Comparison of ENCODE assay signal across 8 cellular contexts in the genomic region with DNA sequence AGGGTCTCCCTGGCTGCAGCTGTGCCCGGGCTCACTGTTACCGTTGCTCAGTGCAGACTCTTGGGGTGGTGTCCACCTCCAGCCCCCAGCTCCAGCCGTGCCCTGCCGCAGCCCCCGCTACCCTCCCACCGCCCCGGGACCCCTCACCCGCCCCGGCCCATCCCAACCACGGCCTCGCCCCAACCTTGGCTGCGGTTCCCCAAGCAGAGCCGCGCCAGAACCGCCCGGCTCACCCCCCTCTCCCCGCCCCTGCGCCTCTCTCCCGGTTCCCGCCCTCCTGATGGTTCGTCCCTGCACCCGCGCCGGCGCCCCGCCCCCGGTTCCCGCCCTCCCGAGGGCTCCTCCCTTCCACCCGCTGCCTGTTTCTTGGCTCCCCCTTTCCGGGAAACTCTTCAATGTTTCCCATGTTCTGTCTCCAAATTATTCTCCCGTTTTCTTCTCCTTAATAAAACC. TPM values are rescaled to one million over a fixed set of nuclear protein-coding genes. Genes with fewer than 3 reads are reported as not detected.
DNase-seq lines count a peak whose midpoint lies in the region; ATAC-seq lines count a peak whose summit lies in the region.

No MANE protein-coding gene starts in this region.

- no peak overlapping the region for H3K27ac ChIP-seq in mesodermal cell (ENCODE audit: low read depth, low read length, severe bottlenecking)

- H3K4me1 ChIP-seq in mesodermal cell (ENCODE audit: control insufficient read depth, insufficient read depth, low read length, poor library complexity, severe bottlenecking) = peaks cover 21% of the 10 kb centered on the region

- WGBS in mesodermal cell (ENCODE audit: insufficient coverage in 2 of 2), 2 experiments = 4 to 5% methylated on average over 16 to 21 of the region's 32 CpGs

- DNase-seq in CD1c-positive myeloid dendritic cell (ENCODE audit: extremely low spot score) = peak; percentile 72
- peak; percentile 98 for DNase-seq in H7
- DNase-seq in NCI-H2227 (lab: John Stamatoyannopoulos, UW; ENCODE audit: unreplicated experiment) = peak; percentile 61
- DNase-seq in activated CD8-positive, alpha-beta T cell treated with anti-CD3 and anti-CD28 coated beads, Interleukin-2, amount 10 ng/mL, durations not matched to agents 7 days and 5 days = peak; percentile 54
- DNase-seq in epidermal melanocyte (ENCODE audit: insufficient read length, low spot score) = peak; percentile 82
- DNase-seq in stimulated activated CD8-positive, alpha-beta memory T cell treated with anti-CD3 and anti-CD28 coated beads, Interleukin-15, amount 100 ng/mL, for 24 hours (ENCODE audit: low read depth) = peak; percentile 31

- H3K9me3 Mint-ChIP-seq in activated CD8-positive, alpha-beta T cell treated with anti-CD3 and anti-CD28 coated beads, Interleukin-2, amount 10 ng/mL, durations not matched to agents 7 days and 5 days (ENCODE audit: insufficient read depth) = no peaks in the 10 kb centered on the region

- peak overlapping the region; percentile 64 for H3K4me3 Mint-ChIP-seq in activated CD8-positive, alpha-beta T cell treated with anti-CD3 and anti-CD28 coated beads, Interleukin-2, amount 10 ng/mL, durations not matched to agents 7 days and 5 days

- POLR2A ChIA-PET in activated CD8-positive, alpha-beta T cell treated with anti-CD3 and anti-CD28 coated beads, Interleukin-2, amount 10 ng/mL, durations not matched to agents 7 days and 5 days (lab: Charles Lee) = no interaction called here

- H3K27ac Mint-ChIP-seq in activated CD8-positive, alpha-beta T cell treated with anti-CD3 and anti-CD28 coated beads, Interleukin-2, amount 10 ng/mL, durations not matched to agents 7 days and 5 days = peak overlapping the region; percentile 22

- H3K36me3 ChIP-seq in H7 (replicated peaks; ENCODE audit: control insufficient read depth, insufficient read depth, low read length) (no peaks in the 10 kb centered on the region), mesodermal cell (ENCODE audit: control insufficient read depth, insufficient read depth, low read length) (peaks cover 9% of the 10 kb centered on the region)

- peaks cover 3% of the 10 kb centered on the region for H3K9me3 ChIP-seq in mesodermal cell (ENCODE audit: control insufficient read depth, low read length)

- peak; percentile 88 for ATAC-seq in activated CD8-positive, alpha-beta T cell treated with anti-CD3 and anti-CD28 coated beads, Interleukin-2, amount 10 ng/mL, durations not matched to agents 7 days and 5 days
- ATAC-seq in HG03439 (IDR thresholded peaks at IDR 0.05; ENCODE audit: unreplicated experiment) = no peak

- no peaks in the 10 kb centered on the region for H3K36me3 Mint-ChIP-seq in activated CD8-positive, alpha-beta T cell treated with anti-CD3 and anti-CD28 coated beads, Interleukin-2, amount 10 ng/mL, durations not matched to agents 7 days and 5 days (ENCODE audit: low read depth)

- H3K4me3 ChIP-seq in H7 (ENCODE audit: insufficient read depth, low read depth, low read length) (peak overlapping the region; percentile 45), mesodermal cell (ENCODE audit: extremely low read depth, insufficient read depth, low read length, poor library complexity, severe bottlenecking) (peak overlapping the region; percentile 40)

- H3K4me1 Mint-ChIP-seq in activated CD8-positive, alpha-beta T cell treated with anti-CD3 and anti-CD28 coated beads, Interleukin-2, amount 10 ng/mL, durations not matched to agents 7 days and 5 days (ENCODE audit: low read depth) = peaks cover 17% of the 10 kb centered on the region

- peaks cover 17% of the 10 kb centered on the region for H3K27me3 Mint-ChIP-seq in activated CD8-positive, alpha-beta T cell treated with anti-CD3 and anti-CD28 coated beads, Interleukin-2, amount 10 ng/mL, durations not matched to agents 7 days and 5 days (ENCODE audit: low read depth)

- CTCF ChIA-PET in activated CD8-positive, alpha-beta T cell treated with anti-CD3 and anti-CD28 coated beads, Interleukin-2, amount 10 ng/mL, durations not matched to agents 7 days and 5 days (lab: Charles Lee) = no interaction called here

- H3K27me3 ChIP-seq in H7 (ENCODE audit: control insufficient read depth, insufficient read depth, low read length) = 0 out of 2 replicates have a peak, but pooled peaks cover 2% of the 10 kb centered on the region

RNA-seq across cellular contexts. Expression of a gene that starts 40.3 kb away (rescaled TPM):
- total RNA-seq in H7 (2014; rRNA removed; shearing (Covaris generic)) = 108 and 150 TPM in 2 replicates
- total RNA-seq in activated CD8-positive, alpha-beta T cell treated with anti-CD3 and anti-CD28 coated beads, Interleukin-2, amount 10 ng/mL, durations not matched to agents 7 days and 5 days = 10 to 100 TPM; 83.9 to 86.3 TPM
- 138 TPM for polyA plus RNA-seq in mesodermal cell (2013, experiment 1 of 2)
- polyA plus RNA-seq in mesodermal cell (2013, experiment 2 of 2) = 98.2 TPM

Comparison
In these comparisons a context has a peak if more than half of its experiments do, and no peak if none do; other contexts are left out.
1. DNase-seq: peak in every context shown above with its lines; median percentile 98 in H7; 82 in epidermal melanocyte; 72 in CD1c-positive myeloid dendritic cell; 61 in NCI-H2227; 54 in activated CD8-positive, alpha-beta T cell treated with anti-CD3 and anti-CD28 coated beads, Interleukin-2, amount 10 ng/mL, durations not matched to agents 7 days and 5 days; 31 in stimulated activated CD8-positive, alpha-beta memory T cell treated with anti-CD3 and anti-CD28 coated beads, Interleukin-15, amount 100 ng/mL, for 24 hours.